ENCODE assay signal across 9 cellular contexts in genomic region chr3:168884353-168884903, GRCh38.
DNase-seq lines count a peak whose midpoint lies in the region; ATAC-seq, FAIRE-seq and TF ChIP-seq lines count a peak whose summit lies in the region.
"Had no signal": no experiment of that assay in that cellular context is flagged by ENCODE, and none has a peak within 500 bp of the region (broad histone marks: within the 10 kb centered on the region; RNA-seq: fewer than 3 reads in every experiment).

No MANE protein-coding gene starts in this region.

- peak; percentile 32 for DNase-seq in AG08396 (ENCODE audit: low spot score)
- DNase-seq in HS-27A (ENCODE audit: low read depth): peak; percentile 57
- peak; percentile 17 to 70 for DNase-seq in ascending aorta (ENCODE audit: low spot score in 2 of 2)
- no peak for DNase-seq in left lung
- DNase-seq in SHP77 treated with DMSO at 0.1 percent for 48 hours (lab: John Stamatoyannopoulos, UW): no peak
- no peak for DNase-seq in cortex of kidney (lab: John Stamatoyannopoulos, UW)
- DNase-seq: DND-41 had no signal

- no peaks in the 10 kb centered on the region for H3K9me3 ChIP-seq in ascending aorta
- H3K9me3 ChIP-seq in left lung: no peaks in the 10 kb centered on the region

- intact Hi-C loops in ascending aorta (cut with DNase I) (no loop called here), left lung (cut with DNase I) (no loop called here)

- H3K4me3 ChIP-seq in ascending aorta: no peak overlapping the region
- H3K4me3 ChIP-seq in left lung: no peak overlapping the region

- H3K27me3 ChIP-seq in ascending aorta (no peaks in the 10 kb centered on the region), left lung (no peaks in the 10 kb centered on the region)

- H3K27ac ChIP-seq in ascending aorta (peak overlapping the region; percentile 23 to 38), left lung (no peak overlapping the region)

- peak; percentile 96 for FAIRE-seq in islet of Langerhans (lab: Jason Lieb, UNC)

- TF ChIP-seq CTCF in ascending aorta (IDR thresholded peaks at IDR 0.05): no peak
- TF ChIP-seq CTCF in left lung (IDR thresholded peaks at IDR 0.05): no peak

- peaks cover 2 to 5% of the 10 kb centered on the region in 2 donors for H3K4me1 ChIP-seq in ascending aorta
- H3K4me1 ChIP-seq in left lung: no peaks in the 10 kb centered on the region

- H3K36me3 ChIP-seq in ascending aorta (no peaks in the 10 kb centered on the region), left lung (no peaks in the 10 kb centered on the region)

- ATAC-seq in left lung (no peak), HG02759 (IDR thresholded peaks at IDR 0.05; ENCODE audit: unreplicated experiment) (no peak)

Comparison
In these comparisons a context has a peak if more than half of its experiments do, and no peak if none do; other contexts are left out.
1. DNase-seq: peak in AG08396 (single experiment), HS-27A (single experiment) and ascending aorta (2 of 2); none in left lung (0 of 2), SHP77 treated with DMSO at 0.1 percent for 48 hours (single experiment) and cortex of kidney (single experiment).
2. H3K27ac ChIP-seq: peak in ascending aorta (2 of 2); none in left lung (0 of 2).